13 cellular contexts compared by ENCODE assay signal in the genomic region with DNA sequence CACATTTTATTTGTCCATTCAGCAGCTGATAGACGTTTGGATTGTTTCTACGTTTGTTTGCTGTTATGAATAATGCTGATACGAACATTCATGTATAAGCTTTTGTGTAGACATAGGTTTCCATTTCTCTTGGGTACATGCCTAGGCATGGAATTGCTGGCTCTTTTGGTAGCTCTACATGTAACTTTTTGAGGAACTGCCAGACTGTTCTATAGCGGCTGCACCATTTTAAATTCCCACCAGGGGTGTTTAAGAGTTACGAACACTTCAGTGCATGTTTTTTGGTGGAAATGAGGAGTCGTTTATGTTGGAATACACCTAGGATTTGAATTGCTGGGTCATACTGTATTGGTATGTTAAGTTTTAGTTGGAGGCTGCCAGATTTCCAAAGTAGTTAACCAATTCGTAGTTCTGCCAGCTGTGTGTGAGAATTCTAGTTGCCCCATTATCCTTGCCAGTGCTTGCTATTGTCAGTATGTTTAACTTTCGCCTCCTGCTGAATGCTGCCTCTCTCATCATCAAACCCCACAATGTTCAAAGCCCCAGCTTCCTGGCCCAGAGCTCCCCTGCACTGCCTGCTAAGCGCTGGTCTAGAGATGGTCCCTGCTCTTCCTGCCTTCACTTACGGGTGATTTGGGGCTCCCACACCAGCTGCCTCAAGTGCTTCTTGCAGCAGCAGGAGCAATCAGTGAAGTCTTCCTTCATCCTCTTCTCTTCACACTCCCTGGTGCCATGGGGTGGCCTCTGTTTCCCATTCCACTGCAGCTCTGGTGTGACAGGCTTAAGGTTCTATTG.
DNase-seq lines count a peak whose midpoint lies in the region; ATAC-seq and TF ChIP-seq lines count a peak whose summit lies in the region.
"Had no signal": no experiment of that assay in that cellular context is flagged by ENCODE, and none has a peak within 500 bp of the region (broad histone marks: within the 10 kb centered on the region; RNA-seq: fewer than 3 reads in every experiment).

No MANE protein-coding gene starts in this region.

- DNase-seq in CD4-positive, alpha-beta T cell: peak in 9 of 10 experiments; percentile 13 to 52 (median 34)
- peak; percentile 4 for DNase-seq in GM10248 (ENCODE audit: extremely low spot score)
- no peak for DNase-seq in NCI-H2081 (lab: John Stamatoyannopoulos, UW)
- DNase-seq in islet precursor cell: no peak
- no peak for DNase-seq in medulla oblongata (ENCODE audit: extremely low spot score)
- DNase-seq: Karpas-422, NCI-H1930 had no signal

- no peaks in the 10 kb centered on the region for H3K27me3 Mint-ChIP-seq in CD4-positive, alpha-beta T cell
- peaks cover 4% of the 10 kb centered on the region for H3K27me3 Mint-ChIP-seq in brain
- H3K27me3 Mint-ChIP-seq in nephron (ENCODE audit: low read depth): no peaks in the 10 kb centered on the region

- POLR2A ChIA-PET in CD4-positive, alpha-beta T cell (lab: Charles Lee): interaction anchor here (0.6 to 3.4 kb wide), 14 partner anchors 12 to 125 kb away, joined by 3 to 18 read pairs (median 4); no protein-coding TSS in a partner anchor
- POLR2A ChIA-PET in GM10248 (lab: Yijun Ruan, JAX): no interaction called here

- CTCF ChIA-PET in CD4-positive, alpha-beta T cell (lab: Charles Lee): interaction anchor here (1.0 kb wide), 1 partner anchor 96 kb away, joined by 3 read pairs; no protein-coding TSS in a partner anchor
- CTCF ChIA-PET in GM10248 (lab: Yijun Ruan, JAX): interaction anchor here (0.8 kb wide), 1 partner anchor 62 kb away, joined by 3 read pairs; no protein-coding TSS in a partner anchor

- peak; percentile 90 for ATAC-seq in CD4-positive, alpha-beta T cell (ENCODE audit: poor library complexity)
- no peak for ATAC-seq in HG03196 (IDR thresholded peaks at IDR 0.05; ENCODE audit: unreplicated experiment)
- ATAC-seq: GM12878 had no signal

- no peak overlapping the region for H3K27ac ChIP-seq in CD4-positive, alpha-beta T cell (ENCODE audit: low read depth, low read length)
- H3K27ac ChIP-seq: neutrophil had no signal

- peak overlapping the region; percentile 74 for H3K27ac Mint-ChIP-seq in CD4-positive, alpha-beta T cell
- H3K27ac Mint-ChIP-seq in brain: peak overlapping the region; percentile 15 to 96 (median 91)
- peak overlapping the region; percentile 70 to 97 (median 84) for H3K27ac Mint-ChIP-seq in nephron

- H3K4me1 Mint-ChIP-seq in CD4-positive, alpha-beta T cell (ENCODE audit: low read depth): peaks cover 65% of the 10 kb centered on the region
- H3K4me1 Mint-ChIP-seq in brain (peaks cover 81% of the 10 kb centered on the region), nephron (peaks cover 74% of the 10 kb centered on the region)

- intact Hi-C loops in CD4-positive, alpha-beta T cell (cut with DNase I, micrococcal nuclease): loop anchor here (5.0 kb wide), 3 partner anchors 75 to 1755 kb away; no protein-coding TSS in a partner anchor

- TF ChIP-seq CTCF in CD4-positive, alpha-beta T cell (IDR thresholded peaks at IDR 0.05): no peak
- no peak for TF ChIP-seq CTCF in GM10248 (IDR thresholded peaks at IDR 0.05; ENCODE audit: control extremely low read depth, extremely low read depth, low read depth, missing control alignments)
- TF ChIP-seq CTCF in brain (conservative IDR thresholded peaks at IDR 0.05): no peak
- TF ChIP-seq CTCF in nephron (IDR thresholded peaks at IDR 0.05; ENCODE audit: unreplicated experiment in 3 of 3): peak in 2 of 3 experiments; percentile 13 to 29

- no peaks in the 10 kb centered on the region for H3K27me3 ChIP-seq in CD4-positive, alpha-beta T cell (ENCODE audit: control insufficient read depth, insufficient read depth, low read length)
- H3K27me3 ChIP-seq: breast epithelium, neutrophil had no signal

- H3K4me3 Mint-ChIP-seq in CD4-positive, alpha-beta T cell: peak overlapping the region; percentile 13
- H3K4me3 Mint-ChIP-seq in brain: peak overlapping the region in 1 of 5 experiments; percentile 3
- no peak overlapping the region for H3K4me3 Mint-ChIP-seq in nephron

- H3K9me3 ChIP-seq in CD4-positive, alpha-beta T cell (ENCODE audit: control insufficient read depth, low read length): no peaks in the 10 kb centered on the region
- H3K9me3 ChIP-seq: breast epithelium, neutrophil had no signal

- H3K9me3 Mint-ChIP-seq in CD4-positive, alpha-beta T cell: no peaks in the 10 kb centered on the region
- H3K9me3 Mint-ChIP-seq in brain (no peaks in the 10 kb centered on the region), nephron (no peaks in the 10 kb centered on the region)

- peaks cover 22% of the 10 kb centered on the region for H3K36me3 Mint-ChIP-seq in CD4-positive, alpha-beta T cell (ENCODE audit: low read depth)
- H3K36me3 Mint-ChIP-seq in brain: no peaks in the 10 kb centered on the region
- H3K36me3 Mint-ChIP-seq in nephron (ENCODE audit: low read depth): no peaks in the 10 kb centered on the region

Comparison
In these comparisons a context has a peak if more than half of its experiments do, and no peak if none do; other contexts are left out.
1. DNase-seq: peak in CD4-positive, alpha-beta T cell (9 of 10) and GM10248 (single experiment); none in NCI-H2081 (0 of 2), islet precursor cell (single experiment) and medulla oblongata (single experiment).
2. CTCF ChIP-seq: peak in nephron (2 of 3); none in CD4-positive, alpha-beta T cell (single experiment), GM10248 (single experiment) and brain (0 of 2).
3. Peak in every context shown above with its lines, with median percentiles within 50 percentile points of each other: H3K27ac Mint-ChIP-seq.